1 cellular context compared by ENCODE assay signal in genomic region chr12:56468216-56469006, GRCh38.
TF ChIP-seq lines count a peak whose summit lies in the region.

TSS of gene SPRYD4 (plus strand) at chr12:56468578. CDS start at chr12:56468592, 14 bp downstream.

TF ChIP-seq in WTC11, 78 proteins besides CTCF, POLR2A, EP300 and RAD21 (continued from another document):
- TF ChIP-seq IRF2 (CRISPR knock-in tag; IDR thresholded peaks at IDR 0.05; ENCODE audit: borderline replicate concordance, low read depth) (no peak), TEAD4 (CRISPR knock-in tag; IDR thresholded peaks at IDR 0.05) (0 out of 2 replicates have a peak, but pooled peaks have one; percentile 33), ZSCAN18 (CRISPR knock-in tag; IDR thresholded peaks at IDR 0.05) (no peak), ELF4 (CRISPR knock-in tag; IDR thresholded peaks at IDR 0.05; ENCODE audit: low read depth) (no peak), RELA (CRISPR knock-in tag; IDR thresholded peaks at IDR 0.05; ENCODE audit: borderline replicate concordance) (no peak), ZNF121 (CRISPR knock-in tag; IDR thresholded peaks at IDR 0.05) (no peak), MLX (CRISPR knock-in tag; IDR thresholded peaks at IDR 0.05) (0 out of 2 replicates have a peak, but pooled peaks have one; percentile 24), ERG (CRISPR knock-in tag; IDR thresholded peaks at IDR 0.05) (no peak), CREM (CRISPR knock-in tag; IDR thresholded peaks at IDR 0.05) (peak; percentile 98), ZBTB43 (CRISPR knock-in tag; IDR thresholded peaks at IDR 0.05) (no peak), NFYB (CRISPR knock-in tag; conservative IDR thresholded peaks at IDR 0.05; ENCODE audit: low read depth) (no peak), MAX (CRISPR knock-in tag; IDR thresholded peaks at IDR 0.05) (peak; percentile 99), CREB1 (CRISPR knock-in tag; IDR thresholded peaks at IDR 0.05) (peak; percentile 92), NR2C2 (CRISPR knock-in tag; IDR thresholded peaks at IDR 0.05) (no peak), ZNF425 (CRISPR knock-in tag; conservative IDR thresholded peaks at IDR 0.05) (no peak), CBFB (CRISPR knock-in tag; IDR thresholded peaks at IDR 0.05; ENCODE audit: low read depth) (no peak), ZNF317 (CRISPR knock-in tag; IDR thresholded peaks at IDR 0.05; ENCODE audit: borderline replicate concordance, low read depth) (no peak), IRF1 (CRISPR knock-in tag; IDR thresholded peaks at IDR 0.05) (no peak), ATF6 (CRISPR knock-in tag; IDR thresholded peaks at IDR 0.05) (no peak), RORB (CRISPR knock-in tag; IDR thresholded peaks at IDR 0.05) (no peak), TEAD1 (CRISPR knock-in tag; IDR thresholded peaks at IDR 0.05) (peak; percentile 91), GABPB1 (CRISPR knock-in tag; IDR thresholded peaks at IDR 0.05) (peak; percentile 73), ZNF423 (CRISPR knock-in tag; IDR thresholded peaks at IDR 0.05) (no peak), ZNF263 (CRISPR knock-in tag; IDR thresholded peaks at IDR 0.05; ENCODE audit: low read depth) (no peak), ETV6 (CRISPR knock-in tag; IDR thresholded peaks at IDR 0.05) (peak; percentile 96), E2F1 (CRISPR knock-in tag; IDR thresholded peaks at IDR 0.05) (peak; percentile 82), ATF1 (CRISPR knock-in tag; IDR thresholded peaks at IDR 0.05) (0 out of 2 replicates have a peak, but pooled peaks have one; percentile 82), FOXJ3 (CRISPR knock-in tag; IDR thresholded peaks at IDR 0.05; ENCODE audit: borderline replicate concordance) (no peak), TCF7 (CRISPR knock-in tag; IDR thresholded peaks at IDR 0.05; ENCODE audit: low read depth) (no peak), FOXK1 (CRISPR knock-in tag; IDR thresholded peaks at IDR 0.05) (peak; percentile 94), AR (CRISPR knock-in tag; IDR thresholded peaks at IDR 0.05) (no peak), ZNF396 (CRISPR knock-in tag; IDR thresholded peaks at IDR 0.05; ENCODE audit: borderline replicate concordance) (no peak)
- TF ChIP-seq, protein P1, sequence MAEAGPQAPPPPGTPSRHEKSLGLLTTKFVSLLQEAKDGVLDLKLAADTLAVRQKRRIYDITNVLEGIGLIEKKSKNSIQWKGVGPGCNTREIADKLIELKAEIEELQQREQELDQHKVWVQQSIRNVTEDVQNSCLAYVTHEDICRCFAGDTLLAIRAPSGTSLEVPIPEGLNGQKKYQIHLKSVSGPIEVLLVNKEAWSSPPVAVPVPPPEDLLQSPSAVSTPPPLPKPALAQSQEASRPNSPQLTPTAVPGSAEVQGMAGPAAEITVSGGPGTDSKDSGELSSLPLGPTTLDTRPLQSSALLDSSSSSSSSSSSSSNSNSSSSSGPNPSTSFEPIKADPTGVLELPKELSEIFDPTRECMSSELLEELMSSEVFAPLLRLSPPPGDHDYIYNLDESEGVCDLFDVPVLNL (CRISPR knock-in tag; IDR thresholded peaks at IDR 0.05; ENCODE audit: borderline replicate concordance, low read depth): no peak
- TF ChIP-seq, protein P2, sequence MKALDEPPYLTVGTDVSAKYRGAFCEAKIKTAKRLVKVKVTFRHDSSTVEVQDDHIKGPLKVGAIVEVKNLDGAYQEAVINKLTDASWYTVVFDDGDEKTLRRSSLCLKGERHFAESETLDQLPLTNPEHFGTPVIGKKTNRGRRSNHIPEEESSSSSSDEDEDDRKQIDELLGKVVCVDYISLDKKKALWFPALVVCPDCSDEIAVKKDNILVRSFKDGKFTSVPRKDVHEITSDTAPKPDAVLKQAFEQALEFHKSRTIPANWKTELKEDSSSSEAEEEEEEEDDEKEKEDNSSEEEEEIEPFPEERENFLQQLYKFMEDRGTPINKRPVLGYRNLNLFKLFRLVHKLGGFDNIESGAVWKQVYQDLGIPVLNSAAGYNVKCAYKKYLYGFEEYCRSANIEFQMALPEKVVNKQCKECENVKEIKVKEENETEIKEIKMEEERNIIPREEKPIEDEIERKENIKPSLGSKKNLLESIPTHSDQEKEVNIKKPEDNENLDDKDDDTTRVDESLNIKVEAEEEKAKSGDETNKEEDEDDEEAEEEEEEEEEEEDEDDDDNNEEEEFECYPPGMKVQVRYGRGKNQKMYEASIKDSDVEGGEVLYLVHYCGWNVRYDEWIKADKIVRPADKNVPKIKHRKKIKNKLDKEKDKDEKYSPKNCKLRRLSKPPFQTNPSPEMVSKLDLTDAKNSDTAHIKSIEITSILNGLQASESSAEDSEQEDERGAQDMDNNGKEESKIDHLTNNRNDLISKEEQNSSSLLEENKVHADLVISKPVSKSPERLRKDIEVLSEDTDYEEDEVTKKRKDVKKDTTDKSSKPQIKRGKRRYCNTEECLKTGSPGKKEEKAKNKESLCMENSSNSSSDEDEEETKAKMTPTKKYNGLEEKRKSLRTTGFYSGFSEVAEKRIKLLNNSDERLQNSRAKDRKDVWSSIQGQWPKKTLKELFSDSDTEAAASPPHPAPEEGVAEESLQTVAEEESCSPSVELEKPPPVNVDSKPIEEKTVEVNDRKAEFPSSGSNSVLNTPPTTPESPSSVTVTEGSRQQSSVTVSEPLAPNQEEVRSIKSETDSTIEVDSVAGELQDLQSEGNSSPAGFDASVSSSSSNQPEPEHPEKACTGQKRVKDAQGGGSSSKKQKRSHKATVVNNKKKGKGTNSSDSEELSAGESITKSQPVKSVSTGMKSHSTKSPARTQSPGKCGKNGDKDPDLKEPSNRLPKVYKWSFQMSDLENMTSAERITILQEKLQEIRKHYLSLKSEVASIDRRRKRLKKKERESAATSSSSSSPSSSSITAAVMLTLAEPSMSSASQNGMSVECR (CRISPR knock-in tag; IDR thresholded peaks at IDR 0.05; ENCODE audit: borderline replicate concordance): peak; percentile 92
